ENCODE assay signal across 16 cellular contexts in genomic region chr11:111045874-111046273, GRCh38.
"Had no signal": no experiment of that assay in that cellular context is flagged by ENCODE, and none has a peak within 500 bp of the region (broad histone marks: within the 10 kb centered on the region; RNA-seq: fewer than 3 reads in every experiment).

No MANE protein-coding gene starts in this region.

- DNase-seq: colonic mucosa; effector CD4-positive, alpha-beta T cell; kidney; left cardiac atrium; mesendoderm; naive B cell; occipital lobe; pancreas; sigmoid colon; stimulated activated CD4-positive, alpha-beta T cell treated with anti-CD3 and anti-CD28 coated beads, Interleukin-2, amount 100 ng/mL, for 24 hours; stimulated activated CD4-positive, alpha-beta T cell treated with anti-CD3 and anti-CD28 coated beads, Interleukin-4, amount 100 ng/mL, for 4 hours; stimulated activated naive B cell treated with anti-CD40 and anti-IgM and Interleukin-4, amounts not matched to agents 10 μg/mL and 1 μg/mL and 100 μg/mL, for 72 hours; stimulated activated naive CD8-positive, alpha-beta T cell treated with anti-CD3 and anti-CD28 coated beads, Interleukin-15, amount 100 ng/mL, for 72 hours; trophoblast cell had no signal

- H3K4me2 ChIP-seq: hepatocyte had no signal

- H3K9me3 ChIP-seq: colonic mucosa, pancreas, sigmoid colon had no signal

- H3K4me3 ChIP-seq: colonic mucosa, hepatocyte, pancreas, sigmoid colon, skin epidermis had no signal

- H3K36me3 ChIP-seq: colonic mucosa, pancreas, sigmoid colon had no signal

- H3K27ac ChIP-seq: colonic mucosa, hepatocyte, pancreas had no signal

- H3K27me3 ChIP-seq: colonic mucosa, hepatocyte, pancreas, sigmoid colon had no signal

- H2AFZ ChIP-seq: hepatocyte had no signal

- H3K4me1 ChIP-seq: colonic mucosa, pancreas, sigmoid colon had no signal

- ATAC-seq: pancreas; stimulated activated naive B cell treated with anti-CD40 and anti-IgM and Interleukin-4, amounts not matched to agents 10 μg/mL and 1 μg/mL and 100 μg/mL, for 72 hours had no signal
